In genomic region chr9:34046784-34047379, GRCh38 we compare ENCODE assay signal across 8 cellular contexts. TPM values are rescaled to one million over a fixed set of nuclear protein-coding genes. Genes with fewer than 3 reads are reported as not detected.
DNase-seq lines count a peak whose midpoint lies in the region; ATAC-seq, FAIRE-seq and TF ChIP-seq lines count a peak whose summit lies in the region.

No MANE protein-coding gene starts in this region.

- peaks cover 14% of the 10 kb centered on the region for H3K4me1 ChIP-seq in keratinocyte (ENCODE audit: control insufficient read depth, extremely low read depth, insufficient read depth, low read length)

- H3K27ac Mint-ChIP-seq in activated T-helper 17 cell treated with anti-CD3 and anti-CD28 coated beads, Interleukin-2, amount 50 U/mL, for 72 hours = peak overlapping the region; percentile 97

- H3K9me1 ChIP-seq in keratinocyte (ENCODE audit: control insufficient read depth, extremely low read depth, insufficient read depth, low read length) = no peaks in the 10 kb centered on the region

- H3K36me3 ChIP-seq in keratinocyte (ENCODE audit: control insufficient read depth in 2 of 2, extremely low read depth in 1 of 2, insufficient read depth in 2 of 2, low read length in 2 of 2) = peaks cover 0 to 6% of the 10 kb centered on the region in 2 experiments

- H3K9me3 ChIP-seq in keratinocyte (ENCODE audit: control insufficient read depth, low read depth, low read length) = no peaks in the 10 kb centered on the region

- peak overlapping the region; percentile 87 for H3K4me2 ChIP-seq in keratinocyte (ENCODE audit: control insufficient read depth, extremely low read depth, insufficient read depth, low read depth, low read length)

- peak overlapping the region; percentile 97 for H3K4me3 Mint-ChIP-seq in activated T-helper 17 cell treated with anti-CD3 and anti-CD28 coated beads, Interleukin-2, amount 50 U/mL, for 72 hours

- peaks cover 37% of the 10 kb centered on the region for H3K36me3 Mint-ChIP-seq in activated T-helper 17 cell treated with anti-CD3 and anti-CD28 coated beads, Interleukin-2, amount 50 U/mL, for 72 hours (ENCODE audit: low read depth)

- H3K4me1 Mint-ChIP-seq in activated T-helper 17 cell treated with anti-CD3 and anti-CD28 coated beads, Interleukin-2, amount 50 U/mL, for 72 hours = peaks cover 21% of the 10 kb centered on the region

- H3K4me3 ChIP-seq in AG10803 (ENCODE audit: low read length) (peak overlapping the region; percentile 94), HL-60 (replicated peaks; ENCODE audit: insufficient read depth, low read length) (peak overlapping the region; percentile 88), keratinocyte (ENCODE audit: control insufficient read depth in 2 of 3, extremely low read depth in 1 of 3, insufficient read depth in 2 of 3, low read depth in 1 of 3, low read length in 3 of 3) (peak overlapping the region; percentile 79 to 100 (median 93))

- H3K27me3 ChIP-seq in HL-60 (ENCODE audit: insufficient read depth, poor library complexity, severe bottlenecking) = no peaks in the 10 kb centered on the region
- H3K27me3 ChIP-seq in keratinocyte (ENCODE audit: control insufficient read depth, extremely low read depth, insufficient read depth, low read length) = no peaks in the 10 kb centered on the region

- H3K27me3 Mint-ChIP-seq in activated T-helper 17 cell treated with anti-CD3 and anti-CD28 coated beads, Interleukin-2, amount 50 U/mL, for 72 hours = no peaks in the 10 kb centered on the region

- DNase-seq in AG10803 (ENCODE audit: low read depth) (no peak), HL-60 (ENCODE audit: low read depth in 1 of 2, low spot score in 1 of 2) (peak; percentile 48), keratinocyte (ENCODE audit: low read depth, low spot score) (no peak), GM20000 (ENCODE audit: low spot score) (no peak), amygdala (lab: John Stamatoyannopoulos, UW) (no peak), mesenteric fat pad (ENCODE audit: low spot score) (no peak)

- no peak for FAIRE-seq in keratinocyte (lab: Jason Lieb, UNC)

- H3K79me2 ChIP-seq in keratinocyte (ENCODE audit: control insufficient read depth, insufficient read depth, low read length) = peaks cover 67% of the 10 kb centered on the region

- no peak for ATAC-seq in activated T-helper 17 cell treated with anti-CD3 and anti-CD28 coated beads, Interleukin-2, amount 50 U/mL, for 72 hours (replicated peaks)
- ATAC-seq in GM21515 (IDR thresholded peaks at IDR 0.05; ENCODE audit: unreplicated experiment) = no peak

- H3K9ac ChIP-seq in keratinocyte (ENCODE audit: control insufficient read depth, extremely low read depth, insufficient read depth, low read length) = peak overlapping the region; percentile 99

- no peak overlapping the region for H2AFZ ChIP-seq in keratinocyte (ENCODE audit: control insufficient read depth, low read length)

- peaks cover 18% of the 10 kb centered on the region for H4K20me1 ChIP-seq in keratinocyte (ENCODE audit: control insufficient read depth, extremely low read depth, insufficient read depth, low read length)

- H3K9me3 Mint-ChIP-seq in activated T-helper 17 cell treated with anti-CD3 and anti-CD28 coated beads, Interleukin-2, amount 50 U/mL, for 72 hours = no peaks in the 10 kb centered on the region

- H3K27ac ChIP-seq in HL-60 (replicated peaks) = no peak overlapping the region; the same call in 1 of the 2 replicates
- H3K27ac ChIP-seq in keratinocyte (ENCODE audit: control insufficient read depth, insufficient read depth, low read length) = peak overlapping the region; percentile 99

- TF ChIP-seq CTCF in AG10803 (conservative IDR thresholded peaks at IDR 0.05; ENCODE audit: low read length) = no peak
- no peak for TF ChIP-seq CTCF in HL-60 (IDR thresholded peaks at IDR 0.05; ENCODE audit: insufficient read depth, low read length)
- no peak for TF ChIP-seq CTCF in keratinocyte (optimal IDR thresholded peaks at IDR 0.05 in 1 of 3, IDR thresholded peaks at IDR 0.05 in 1 of 3, conservative IDR thresholded peaks at IDR 0.05 in 1 of 3; ENCODE audit: extremely low read depth in 1 of 3, insufficient read depth in 2 of 3, low read length in 3 of 3)
- TF ChIP-seq CTCF in GM20000 (IDR thresholded peaks at IDR 0.05; ENCODE audit: extremely low read depth, missing control alignments) = no peak

- dilution Hi-C loops in keratinocyte (cut with MboI; ENCODE audit: extremely low pct_ligation_motif_present, low sequenced_read_pairs) = no loop called here

RNA-seq across cellular contexts. Expression of gene UBAP2, which starts 1.8 kb away (rescaled TPM):
- 10 to 100 TPM; 45.7 to 57.0 TPM for total RNA-seq in activated T-helper 17 cell treated with anti-CD3 and anti-CD28 coated beads, Interleukin-2, amount 50 U/mL, for 72 hours
- 16.3 to 20.7 TPM (median 17.0 TPM) in 3 replicates for polyA plus RNA-seq in keratinocyte
- 56.8 TPM for polyA plus RNA-seq in keratinocyte (2011; ENCODE audit: low read depth)
- 15.7 and 16.2 TPM in 2 replicates for polyA plus RNA-seq in keratinocyte (2011; cell fraction: cytosol; rRNA removed)
- polyA plus RNA-seq in keratinocyte (2011; cell fraction: nucleus; rRNA removed) = 60.9 and 64.4 TPM in 2 replicates
- polyA plus RNA-seq in keratinocyte (2012; ENCODE audit: low replicate concordance) = 17.9 and 21.7 TPM in 2 replicates
- 33.6 to 56.2 TPM (median 38.6 TPM) in 3 replicates for polyA minus RNA-seq in keratinocyte
- 17.6 TPM for polyA minus RNA-seq in keratinocyte (2011; cell fraction: cytosol; rRNA and poly(A)+ RNA removed)
- polyA minus RNA-seq in keratinocyte (2011; cell fraction: nucleus; rRNA and poly(A)+ RNA removed) = 37.0 and 53.1 TPM in 2 replicates
- 27.0 TPM for total RNA-seq in mesenteric fat pad

Comparison
In these comparisons a context has a peak if more than half of its experiments do, and no peak if none do; other contexts are left out.
1. DNase-seq: peak in HL-60 (2 of 2); none in AG10803 (single experiment), keratinocyte (single experiment), GM20000 (single experiment), amygdala (0 of 56) and mesenteric fat pad (single experiment).
2. Peak in every context shown above with its lines, with median percentiles within 50 percentile points of each other: H3K4me3 ChIP-seq.